20 cellular contexts compared by ENCODE assay signal in the genomic region with DNA sequence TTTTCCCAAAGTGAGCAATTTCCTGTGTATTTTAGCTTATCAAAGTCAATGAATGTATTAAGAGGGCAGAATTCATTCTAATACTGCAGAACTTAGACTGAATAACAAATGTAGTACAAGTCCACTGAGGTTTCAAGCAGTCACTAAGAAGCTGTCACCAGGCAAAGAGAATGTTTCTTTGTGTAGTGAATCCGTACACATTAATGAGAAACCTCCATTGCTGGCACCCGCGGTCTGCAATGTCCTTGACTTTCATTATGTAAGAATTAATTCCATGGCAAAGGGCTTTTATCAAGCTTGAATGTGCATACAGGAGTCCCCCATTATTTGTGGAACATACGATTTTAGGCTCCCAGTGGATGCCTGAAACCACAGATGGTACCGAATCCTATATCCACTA.
DNase-seq lines count a peak whose midpoint lies in the region; TF ChIP-seq lines count a peak whose summit lies in the region.
"Had no signal": no experiment of that assay in that cellular context is flagged by ENCODE, and none has a peak within 500 bp of the region (broad histone marks: within the 10 kb centered on the region; RNA-seq: fewer than 3 reads in every experiment).

No MANE protein-coding gene starts in this region.

- H3K36me3 Mint-ChIP-seq in glutamatergic neuron (ENCODE audit: unreplicated experiment) = no peaks in the 10 kb centered on the region

- H3K27ac Mint-ChIP-seq in glutamatergic neuron (ENCODE audit: unreplicated experiment) = no peak overlapping the region
- H3K27ac Mint-ChIP-seq: CD4-positive, alpha-beta T cell; T-helper 1 cell treated with Interleukin-12 subunit alpha and Interleukin-12 subunit beta and Interleukin-4 antibody, amounts not matched to agents 30 μg/mL and 1 μg/mL, for 36 hours had no signal

- H3K9me3 Mint-ChIP-seq in glutamatergic neuron (ENCODE audit: unreplicated experiment) = no peaks in the 10 kb centered on the region

- H3K4me3 Mint-ChIP-seq in glutamatergic neuron (ENCODE audit: unreplicated experiment) = no peak overlapping the region
- H3K4me3 Mint-ChIP-seq: CD4-positive, alpha-beta T cell; T-helper 1 cell treated with Interleukin-12 subunit alpha and Interleukin-12 subunit beta and Interleukin-4 antibody, amounts not matched to agents 30 μg/mL and 1 μg/mL, for 36 hours had no signal

- DNase-seq in NCI-H2171 treated with DMSO at 0.1 percent for 48 hours (lab: John Stamatoyannopoulos, UW) = peak; percentile 35
- DNase-seq in NCI-H2171 (lab: John Stamatoyannopoulos, UW) = no peak
- DNase-seq in NCI-H1105 (lab: John Stamatoyannopoulos, UW) = peak; percentile 63
- DNase-seq in NCI-H748 treated with DMSO at 0.1 percent for 48 hours (lab: John Stamatoyannopoulos, UW) = peak; percentile 34
- DNase-seq in medulla oblongata (ENCODE audit: extremely low spot score) = peak; percentile 33
- DNase-seq in glutamatergic neuron = no peak
- no peak for DNase-seq in NCI-H2081 treated with DMSO at 0.1 percent for 48 hours (lab: John Stamatoyannopoulos, UW)
- DNase-seq in NCI-H128 (lab: John Stamatoyannopoulos, UW; ENCODE audit: unreplicated experiment) = no peak
- DNase-seq: Caco-2; CD4-positive, alpha-beta T cell; GM23248; Kasumi-1; MM.1S; NCI-H1417 treated with DMSO at 0.1 percent for 48 hours; NCI-H226; NCI-H526 treated with DMSO at 0.1 percent for 48 hours; PC-3; RPMI8226; SHP77 treated with DMSO at 0.1 percent for 48 hours had no signal

- no peaks in the 10 kb centered on the region for H3K27me3 Mint-ChIP-seq in glutamatergic neuron (ENCODE audit: unreplicated experiment)
- H3K27me3 Mint-ChIP-seq: CD4-positive, alpha-beta T cell had no signal

- H3K4me1 Mint-ChIP-seq in glutamatergic neuron (ENCODE audit: low read depth, unreplicated experiment) = peaks cover 14% of the 10 kb centered on the region

- no peak for TF ChIP-seq CTCF in glutamatergic neuron (IDR thresholded peaks at IDR 0.05; ENCODE audit: partially characterized antibody, unreplicated experiment)

Comparison
In these comparisons a context has a peak if more than half of its experiments do, and no peak if none do; other contexts are left out.
1. DNase-seq: peak in NCI-H2171 treated with DMSO at 0.1 percent for 48 hours (single experiment), NCI-H1105 (single experiment), NCI-H748 treated with DMSO at 0.1 percent for 48 hours (single experiment) and medulla oblongata (single experiment); none in NCI-H2171 (single experiment), glutamatergic neuron (single experiment), NCI-H2081 treated with DMSO at 0.1 percent for 48 hours (single experiment) and NCI-H128 (single experiment).